In the genomic region with DNA sequence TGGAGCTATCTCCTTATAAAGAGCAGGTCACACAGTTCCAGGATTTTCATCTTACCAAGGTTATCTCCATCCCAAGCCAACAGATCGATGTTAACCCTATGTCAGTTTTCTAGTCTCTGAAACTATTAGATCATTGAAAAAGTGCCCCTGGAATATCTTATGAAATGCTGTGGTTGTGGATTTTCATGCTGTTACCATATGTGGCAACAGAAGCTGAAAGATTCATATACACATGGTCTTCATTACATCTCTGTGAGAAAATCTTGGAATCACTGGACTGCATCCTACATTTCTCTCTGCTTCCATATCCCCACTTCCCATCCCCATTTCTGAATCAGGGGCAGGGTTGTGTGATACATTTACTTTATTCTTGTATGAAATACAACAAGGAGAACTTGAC, we compare ENCODE assay signal across 1 cellular context.
TF ChIP-seq lines count a peak whose summit lies in the region.

No MANE protein-coding gene starts in this region.

TF ChIP-seq in SK-N-SH treated with all-trans-retinoic acid at 6 μM for 48 hours, 23 proteins besides CTCF, POLR2A, EP300 and RAD21 (continued from another document):
- TF ChIP-seq, protein P1, sequence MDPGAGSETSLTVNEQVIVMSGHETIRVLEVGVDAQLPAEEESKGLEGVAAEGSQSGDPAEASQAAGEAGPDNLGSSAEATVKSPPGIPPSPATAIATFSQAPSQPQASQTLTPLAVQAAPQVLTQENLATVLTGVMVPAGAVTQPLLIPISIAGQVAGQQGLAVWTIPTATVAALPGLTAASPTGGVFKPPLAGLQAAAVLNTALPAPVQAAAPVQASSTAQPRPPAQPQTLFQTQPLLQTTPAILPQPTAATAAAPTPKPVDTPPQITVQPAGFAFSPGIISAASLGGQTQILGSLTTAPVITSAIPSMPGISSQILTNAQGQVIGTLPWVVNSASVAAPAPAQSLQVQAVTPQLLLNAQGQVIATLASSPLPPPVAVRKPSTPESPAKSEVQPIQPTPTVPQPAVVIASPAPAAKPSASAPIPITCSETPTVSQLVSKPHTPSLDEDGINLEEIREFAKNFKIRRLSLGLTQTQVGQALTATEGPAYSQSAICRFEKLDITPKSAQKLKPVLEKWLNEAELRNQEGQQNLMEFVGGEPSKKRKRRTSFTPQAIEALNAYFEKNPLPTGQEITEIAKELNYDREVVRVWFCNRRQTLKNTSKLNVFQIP (CRISPR knock-in tag; IDR thresholded peaks at IDR 0.05; ENCODE audit: borderline replicate concordance, low read depth): no peak
- TF ChIP-seq RARB (CRISPR knock-in tag; IDR thresholded peaks at IDR 0.05): no peak
